In the genomic region with DNA sequence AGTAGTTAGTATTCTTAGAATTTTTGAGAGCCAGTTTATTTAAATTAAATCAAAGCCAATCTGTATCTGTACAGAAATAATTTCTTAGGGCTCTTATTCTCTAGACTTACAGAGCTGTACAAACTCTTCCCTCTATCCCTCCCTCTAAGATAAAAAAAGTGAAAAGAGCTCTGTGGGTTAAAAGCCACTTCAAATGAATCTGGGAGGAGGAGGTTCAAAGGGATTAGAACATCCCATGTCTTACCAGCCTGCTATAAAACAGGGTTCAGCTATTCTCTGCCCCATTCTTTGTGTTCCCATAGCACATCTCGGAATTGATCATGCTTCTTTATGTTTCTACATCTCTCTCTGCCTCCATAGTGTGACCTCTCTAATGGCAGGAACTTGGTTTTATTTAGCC, we compare ENCODE assay signal across 14 cellular contexts. TPM values are rescaled to one million over a fixed set of nuclear protein-coding genes. Genes with fewer than 3 reads are reported as not detected.
DNase-seq lines count a peak whose midpoint lies in the region; ATAC-seq and TF ChIP-seq lines count a peak whose summit lies in the region.
"Had no signal": no experiment of that assay in that cellular context is flagged by ENCODE, and none has a peak within 500 bp of the region (broad histone marks: within the 10 kb centered on the region; RNA-seq: fewer than 3 reads in every experiment).

No MANE protein-coding gene starts in this region.

- H3K9me3 Mint-ChIP-seq in CD4-positive, alpha-beta T cell: no peaks in the 10 kb centered on the region
- H3K9me3 Mint-ChIP-seq in activated T-helper 1 cell treated with anti-CD3 and anti-CD28 coated beads, Interleukin-12 subunit alpha, Interleukin-12 subunit beta, Interleukin-2, Interleukin-4 antibody, amounts not matched to agents 30 ng/mL and 10 ng/mL and 1 ng/mL, durations not matched to agents 14 hours and 24 hours and 36 hours: no peaks in the 10 kb centered on the region

- DNase-seq in CD4-positive, alpha-beta T cell: no peak
- DNase-seq in DND-41 (no peak), right atrium auricular region (ENCODE audit: low spot score) (no peak), foreskin keratinocyte (no peak)
- DNase-seq in activated T-helper 1 cell treated with anti-CD3 and anti-CD28 coated beads, Interleukin-12 subunit alpha, Interleukin-12 subunit beta, Interleukin-2, Interleukin-4 antibody, amounts not matched to agents 30 ng/mL and 10 ng/mL and 1 ng/mL, durations not matched to agents 14 hours and 24 hours and 36 hours (ENCODE audit: low spot score): no peak
- DNase-seq: cerebellar nuclear complex; glutamatergic neuron; KBM-7; NCI-H2227 treated with DMSO at 0.1 percent for 48 hours; SHP77; stimulated activated CD4-positive, alpha-beta T cell treated with anti-CD3 and anti-CD28 coated beads, Interleukin-12 subunit alpha, Interleukin-12 subunit beta, amount 100 ng/mL, for 4 hours had no signal

- no peak for TF ChIP-seq CTCF in CD4-positive, alpha-beta T cell (IDR thresholded peaks at IDR 0.05)
- TF ChIP-seq CTCF in DND-41 (IDR thresholded peaks at IDR 0.05; ENCODE audit: borderline replicate concordance, extremely low read depth, low read length, poor library complexity, severe bottlenecking): no peak
- no peak for TF ChIP-seq CTCF in right atrium auricular region (IDR thresholded peaks at IDR 0.05)
- TF ChIP-seq CTCF in foreskin keratinocyte (conservative IDR thresholded peaks at IDR 0.05): no peak

- POLR2A ChIA-PET in CD4-positive, alpha-beta T cell (lab: Charles Lee): interaction anchor here (0.8 to 4.0 kb wide), 7 partner anchors 19 to 231 kb away, joined by 3 to 53 read pairs (median 4); a partner anchor contains a TSS

- H3K27me3 Mint-ChIP-seq in CD4-positive, alpha-beta T cell: no peaks in the 10 kb centered on the region
- no peaks in the 10 kb centered on the region for H3K27me3 Mint-ChIP-seq in activated T-helper 1 cell treated with anti-CD3 and anti-CD28 coated beads, Interleukin-12 subunit alpha, Interleukin-12 subunit beta, Interleukin-2, Interleukin-4 antibody, amounts not matched to agents 30 ng/mL and 10 ng/mL and 1 ng/mL, durations not matched to agents 14 hours and 24 hours and 36 hours (ENCODE audit: insufficient read depth)

- peak overlapping the region; percentile 97 for H3K27ac Mint-ChIP-seq in CD4-positive, alpha-beta T cell
- peak overlapping the region; percentile 48 for H3K27ac Mint-ChIP-seq in activated T-helper 1 cell treated with anti-CD3 and anti-CD28 coated beads, Interleukin-12 subunit alpha, Interleukin-12 subunit beta, Interleukin-2, Interleukin-4 antibody, amounts not matched to agents 30 ng/mL and 10 ng/mL and 1 ng/mL, durations not matched to agents 14 hours and 24 hours and 36 hours

- peaks cover 90% of the 10 kb centered on the region for H3K4me1 Mint-ChIP-seq in CD4-positive, alpha-beta T cell (ENCODE audit: low read depth)
- H3K4me1 Mint-ChIP-seq in activated T-helper 1 cell treated with anti-CD3 and anti-CD28 coated beads, Interleukin-12 subunit alpha, Interleukin-12 subunit beta, Interleukin-2, Interleukin-4 antibody, amounts not matched to agents 30 ng/mL and 10 ng/mL and 1 ng/mL, durations not matched to agents 14 hours and 24 hours and 36 hours (ENCODE audit: low read depth): peaks cover 76% of the 10 kb centered on the region

- H3K9ac ChIP-seq in DND-41 (ENCODE audit: low read depth, low read length): no peak overlapping the region

- peaks cover 33% of the 10 kb centered on the region for H3K36me3 Mint-ChIP-seq in CD4-positive, alpha-beta T cell (ENCODE audit: low read depth)
- H3K36me3 Mint-ChIP-seq in activated T-helper 1 cell treated with anti-CD3 and anti-CD28 coated beads, Interleukin-12 subunit alpha, Interleukin-12 subunit beta, Interleukin-2, Interleukin-4 antibody, amounts not matched to agents 30 ng/mL and 10 ng/mL and 1 ng/mL, durations not matched to agents 14 hours and 24 hours and 36 hours (ENCODE audit: low read depth): peaks cover 36% of the 10 kb centered on the region

- no peaks in the 10 kb centered on the region for H3K27me3 ChIP-seq in CD4-positive, alpha-beta T cell (ENCODE audit: control insufficient read depth, insufficient read depth, low read length)
- H3K27me3 ChIP-seq in DND-41 (ENCODE audit: insufficient read depth, low read length, poor library complexity) (no peaks in the 10 kb centered on the region), right atrium auricular region (no peaks in the 10 kb centered on the region), foreskin keratinocyte (no peaks in the 10 kb centered on the region)

- peaks cover 6% of the 10 kb centered on the region; the same call in 1 of the 2 replicates for H4K20me1 ChIP-seq in DND-41 (ENCODE audit: insufficient read depth, low read length)

- H3K27ac ChIP-seq in CD4-positive, alpha-beta T cell (ENCODE audit: low read depth, low read length): peak overlapping the region; percentile 64
- no peak overlapping the region for H3K27ac ChIP-seq in DND-41 (ENCODE audit: low read length)
- H3K27ac ChIP-seq in right atrium auricular region: peak overlapping the region; percentile 22 to 87
- no peak overlapping the region for H3K27ac ChIP-seq in foreskin keratinocyte
- H3K27ac ChIP-seq: C4-2B had no signal

- peaks cover 35% of the 10 kb centered on the region for H3K79me2 ChIP-seq in DND-41 (ENCODE audit: insufficient read depth, low read length)

- H3K4me3 ChIP-seq in DND-41 (ENCODE audit: low read depth in 1 of 2, low read length in 2 of 2): no peak overlapping the region
- H3K4me3 ChIP-seq in right atrium auricular region: peak overlapping the region in 1 of 2 donors; percentile 0

- H3K9me3 ChIP-seq in CD4-positive, alpha-beta T cell (ENCODE audit: control insufficient read depth, low read length): no peaks in the 10 kb centered on the region
- H3K9me3 ChIP-seq in DND-41 (ENCODE audit: insufficient read depth, low read length, severe bottlenecking): no peaks in the 10 kb centered on the region
- no peaks in the 10 kb centered on the region for H3K9me3 ChIP-seq in right atrium auricular region

- peak overlapping the region; percentile 37 for H3K4me3 Mint-ChIP-seq in CD4-positive, alpha-beta T cell
- H3K4me3 Mint-ChIP-seq in activated T-helper 1 cell treated with anti-CD3 and anti-CD28 coated beads, Interleukin-12 subunit alpha, Interleukin-12 subunit beta, Interleukin-2, Interleukin-4 antibody, amounts not matched to agents 30 ng/mL and 10 ng/mL and 1 ng/mL, durations not matched to agents 14 hours and 24 hours and 36 hours: peak overlapping the region; percentile 8

- H3K4me1 ChIP-seq in DND-41 (ENCODE audit: insufficient read depth, low read length) (no peaks in the 10 kb centered on the region), right atrium auricular region (peaks cover 0 to 68% of the 10 kb centered on the region in 2 donors), foreskin keratinocyte (no peaks in the 10 kb centered on the region)

- no peak overlapping the region for H3K4me2 ChIP-seq in DND-41 (ENCODE audit: insufficient read depth, low read length)

- intact Hi-C loops in CD4-positive, alpha-beta T cell (cut with DNase I, micrococcal nuclease): no loop called here
- intact Hi-C loops in activated T-helper 1 cell treated with anti-CD3 and anti-CD28 coated beads, Interleukin-12 subunit alpha, Interleukin-12 subunit beta, Interleukin-2, Interleukin-4 antibody, amounts not matched to agents 30 ng/mL and 10 ng/mL and 1 ng/mL, durations not matched to agents 14 hours and 24 hours and 36 hours (cut with micrococcal nuclease): loop anchor here (2.0 kb wide), 1 partner anchor 19 kb away; a partner anchor contains a TSS

- CTCF ChIA-PET in CD4-positive, alpha-beta T cell (lab: Charles Lee): interaction anchor here (0.7 to 2.3 kb wide), 5 partner anchors 12 to 87 kb away, joined by 3 to 15 read pairs (median 6); no protein-coding TSS in a partner anchor

- H3K36me3 ChIP-seq in DND-41 (ENCODE audit: insufficient read depth, low read length): peaks cover 24% of the 10 kb centered on the region; the same call in 1 of the 2 replicates
- no peaks in the 10 kb centered on the region for H3K36me3 ChIP-seq in right atrium auricular region

- H2AFZ ChIP-seq in DND-41 (ENCODE audit: low read depth, low read length): no peak overlapping the region

- no peak for ATAC-seq in CD4-positive, alpha-beta T cell (ENCODE audit: poor library complexity)
- ATAC-seq in DND-41 (ENCODE audit: insufficient read depth, low read depth) (peak; percentile 73), GM18907 (IDR thresholded peaks at IDR 0.05; ENCODE audit: unreplicated experiment) (no peak), HG03095 (IDR thresholded peaks at IDR 0.05; ENCODE audit: unreplicated experiment) (no peak), foreskin keratinocyte (no peak)

RNA-seq across cellular contexts. Expression of a gene that starts 19.4 kb away (rescaled TPM):
- 10 to 100 TPM; 50.9 to 53.3 TPM for total RNA-seq in CD4-positive, alpha-beta T cell
- total RNA-seq in activated T-helper 1 cell treated with anti-CD3 and anti-CD28 coated beads, Interleukin-12 subunit alpha, Interleukin-12 subunit beta, Interleukin-2, Interleukin-4 antibody, amounts not matched to agents 30 ng/mL and 10 ng/mL and 1 ng/mL, durations not matched to agents 14 hours and 24 hours and 36 hours: 42.5 and 43.6 TPM in 2 replicates
- total RNA-seq in right atrium auricular region (10 to 100 TPM; 62.5 to 95.0 TPM), foreskin keratinocyte (18.8 and 19.9 TPM in 2 replicates)
- polyA plus RNA-seq in foreskin keratinocyte: 6.8 and 8.0 TPM in 2 replicates

RNA-seq across cellular contexts. Expression of a gene that starts 19.8 kb away (rescaled TPM):
- total RNA-seq in CD4-positive, alpha-beta T cell: 10 to 100 TPM; 12.8 to 14.2 TPM
- total RNA-seq in activated T-helper 1 cell treated with anti-CD3 and anti-CD28 coated beads, Interleukin-12 subunit alpha, Interleukin-12 subunit beta, Interleukin-2, Interleukin-4 antibody, amounts not matched to agents 30 ng/mL and 10 ng/mL and 1 ng/mL, durations not matched to agents 14 hours and 24 hours and 36 hours: 43.8 and 45.1 TPM in 2 replicates
- total RNA-seq in right atrium auricular region (10 to 100 TPM; 30.6 to 33.7 TPM), foreskin keratinocyte (14.3 and 15.5 TPM in 2 replicates)
- polyA plus RNA-seq in foreskin keratinocyte: 10.7 TPM in 2 replicates

RNA-seq across cellular contexts. Expression of a gene that starts 35.3 kb away (rescaled TPM):
- 1 to 10 TPM; 3.0 to 3.8 TPM for total RNA-seq in CD4-positive, alpha-beta T cell
- 0.47 TPM in 2 replicates for total RNA-seq in activated T-helper 1 cell treated with anti-CD3 and anti-CD28 coated beads, Interleukin-12 subunit alpha, Interleukin-12 subunit beta, Interleukin-2, Interleukin-4 antibody, amounts not matched to agents 30 ng/mL and 10 ng/mL and 1 ng/mL, durations not matched to agents 14 hours and 24 hours and 36 hours
- total RNA-seq in right atrium auricular region (not detected), foreskin keratinocyte (0.18 and 0.31 TPM in 2 replicates)
- polyA plus RNA-seq in foreskin keratinocyte: 0.32 and 0.33 TPM in 2 replicates

Comparison
In these comparisons a context has a peak if more than half of its experiments do, and no peak if none do; other contexts are left out.
1. H3K27ac ChIP-seq: peak in CD4-positive, alpha-beta T cell (single experiment) and right atrium auricular region (2 of 2); none in DND-41 (single experiment) and foreskin keratinocyte (single experiment).